ENCODE assay signal across 1 cellular context in genomic region chr7:31017036-31017747, GRCh38.
TF ChIP-seq lines count a peak whose summit lies in the region.

No MANE protein-coding gene starts in this region.

TF ChIP-seq in GM23338, 12 proteins besides CTCF, POLR2A, EP300 and RAD21 (continued from another document):
- TF ChIP-seq ZNF462 (CRISPR knock-in tag; IDR thresholded peaks at IDR 0.05): no peak
